14 cellular contexts compared by ENCODE assay signal in the genomic region with DNA sequence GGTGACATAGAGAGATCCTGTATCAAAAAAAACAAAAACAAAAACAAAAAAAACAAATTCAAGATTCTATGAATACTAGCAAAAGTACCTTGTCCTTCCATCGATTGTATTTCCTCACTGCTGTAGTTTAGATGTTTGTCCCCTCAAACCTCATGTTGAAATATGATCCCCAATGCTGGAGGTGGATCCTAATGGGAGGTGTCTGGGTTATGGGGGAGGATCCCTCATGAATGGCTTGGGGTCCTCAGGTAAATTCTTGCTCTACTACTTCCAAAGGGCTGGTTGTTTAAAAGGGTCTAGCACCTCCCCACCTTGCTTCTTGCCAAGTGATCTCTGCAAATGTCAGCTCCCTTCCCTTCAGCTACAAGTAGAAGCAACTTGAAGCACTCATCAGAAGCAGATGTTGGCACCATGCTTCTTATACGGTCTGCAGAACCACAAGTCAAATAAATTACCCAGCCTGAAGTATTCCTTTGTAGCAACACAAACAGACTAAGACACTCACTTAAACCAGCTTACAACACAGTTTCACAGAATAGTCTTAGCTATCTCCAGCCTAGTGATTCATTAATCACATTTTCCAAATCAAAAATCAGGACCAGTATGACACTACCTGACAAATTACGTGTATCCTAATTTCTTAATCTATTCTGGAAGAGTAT. TPM values are rescaled to one million over a fixed set of nuclear protein-coding genes. Genes with fewer than 3 reads are reported as not detected.
A peak's percentile ranks its signal among the peaks of the same experiment; 100 is the strongest.
DNase-seq lines count a peak whose midpoint lies in the region; ATAC-seq and TF ChIP-seq lines count a peak whose summit lies in the region.
"Had no signal": no experiment of that assay in that cellular context is flagged by ENCODE, and none has a peak within 500 bp of the region (broad histone marks: within the 10 kb centered on the region; RNA-seq: fewer than 3 reads in every experiment).

No MANE protein-coding gene starts in this region.

- no peak overlapping the region for H3K9ac ChIP-seq in SK-N-MC (ENCODE audit: insufficient read length)

- 50 to 63% methylated on average over 3 of the region's 3 CpGs for WGBS in esophagus squamous epithelium, 2 donors

- peaks cover 74 to 87% (median 85%) of the 10 kb centered on the region in 3 donors for H3K4me1 Mint-ChIP-seq in CD8-positive, alpha-beta memory T cell
- peaks cover 10% of the 10 kb centered on the region for H3K4me1 Mint-ChIP-seq in glutamatergic neuron (ENCODE audit: low read depth, unreplicated experiment)

- CTCF ChIA-PET in CD8-positive, alpha-beta memory T cell (lab: Charles Lee): no interaction called here

- intact Hi-C loops in esophagus squamous epithelium (cut with DNase I): no loop called here

- no peak overlapping the region for H3K27ac ChIP-seq in CD8-positive, alpha-beta memory T cell (ENCODE audit: low read depth, low read length)
- H3K27ac ChIP-seq in SK-N-MC: peak overlapping the region; percentile 78; the same call in 1 of the 2 replicates
- H3K27ac ChIP-seq in esophagus squamous epithelium: no peak overlapping the region
- H3K27ac ChIP-seq: colonic mucosa, hepatocyte had no signal

- H3K9me3 ChIP-seq in CD8-positive, alpha-beta memory T cell (ENCODE audit: low read length): no peaks in the 10 kb centered on the region
- no peaks in the 10 kb centered on the region for H3K9me3 ChIP-seq in SK-N-MC (ENCODE audit: low read depth, low read length)
- no peaks in the 10 kb centered on the region for H3K9me3 ChIP-seq in esophagus squamous epithelium
- H3K9me3 ChIP-seq: colonic mucosa, mucosa of descending colon had no signal

- no peak overlapping the region for H3K4me3 ChIP-seq in CD8-positive, alpha-beta memory T cell (ENCODE audit: low read length)
- H3K4me3 ChIP-seq in SK-N-MC (peak overlapping the region; percentile 33; the same call in 1 of the 2 replicates), esophagus squamous epithelium (no peak overlapping the region)
- H3K4me3 ChIP-seq: colonic mucosa, hepatocyte, mucosa of descending colon had no signal

- TF ChIP-seq POLR2A in esophagus squamous epithelium (IDR thresholded peaks at IDR 0.05): no peak

- POLR2A ChIA-PET in CD8-positive, alpha-beta memory T cell (lab: Charles Lee): no interaction called here

- peaks cover 53% of the 10 kb centered on the region for H3K4me1 ChIP-seq in CD8-positive, alpha-beta memory T cell (ENCODE audit: insufficient read depth, low read length)
- H3K4me1 ChIP-seq in esophagus squamous epithelium: peaks cover 0 to 52% (median 6%) of the 10 kb centered on the region in 3 donors
- H3K4me1 ChIP-seq: colonic mucosa had no signal

- DNase-seq in AG20443 (ENCODE audit: low spot score) (peak; percentile 12), SK-N-MC (ENCODE audit: low read depth, low spot score) (peak; percentile 51), glutamatergic neuron (no peak), esophagus squamous epithelium (lab: John Stamatoyannopoulos, UW) (no peak), NCI-H2227 (lab: John Stamatoyannopoulos, UW; ENCODE audit: unreplicated experiment) (no peak)
- no peak for DNase-seq in CD8-positive, alpha-beta memory T cell
- DNase-seq: colonic mucosa; mucosa of descending colon; stimulated activated CD8-positive, alpha-beta memory T cell treated with anti-CD3 and anti-CD28 coated beads, Interleukin-4, amount 100 ng/mL, for 48 hours; T-helper 1 cell had no signal

- TF ChIP-seq CTCF in glutamatergic neuron (IDR thresholded peaks at IDR 0.05; ENCODE audit: partially characterized antibody, unreplicated experiment) (no peak), esophagus squamous epithelium (IDR thresholded peaks at IDR 0.05) (no peak)

- peak overlapping the region in 4 of 8 donors; percentile 48 to 78 (median 70) for H3K27ac Mint-ChIP-seq in CD8-positive, alpha-beta memory T cell
- peak overlapping the region; percentile 17 for H3K27ac Mint-ChIP-seq in glutamatergic neuron (ENCODE audit: unreplicated experiment)

- ATAC-seq in HG03521 (IDR thresholded peaks at IDR 0.05; ENCODE audit: unreplicated experiment): no peak
- ATAC-seq in GM18867 (IDR thresholded peaks at IDR 0.05; ENCODE audit: unreplicated experiment): no peak
- ATAC-seq: HCT116 had no signal

- peaks cover 0 to 24% (median 5%) of the 10 kb centered on the region in 3 donors for H3K36me3 Mint-ChIP-seq in CD8-positive, alpha-beta memory T cell
- H3K36me3 Mint-ChIP-seq in glutamatergic neuron (ENCODE audit: unreplicated experiment): no peaks in the 10 kb centered on the region

- no peaks in the 10 kb centered on the region for H3K27me3 ChIP-seq in CD8-positive, alpha-beta memory T cell (ENCODE audit: insufficient read depth, low read length, poor library complexity, severe bottlenecking)
- H3K27me3 ChIP-seq in esophagus squamous epithelium: no peaks in the 10 kb centered on the region
- H3K27me3 ChIP-seq: colonic mucosa, hepatocyte had no signal

- H3K36me3 ChIP-seq in CD8-positive, alpha-beta memory T cell (ENCODE audit: insufficient read depth, low read length): no peaks in the 10 kb centered on the region
- H3K36me3 ChIP-seq in SK-N-MC (ENCODE audit: insufficient read depth, low read length) (no peaks in the 10 kb centered on the region), esophagus squamous epithelium (no peaks in the 10 kb centered on the region)
- H3K36me3 ChIP-seq: colonic mucosa had no signal

- H3K9me3 Mint-ChIP-seq in CD8-positive, alpha-beta memory T cell: no peaks in the 10 kb centered on the region
- peaks cover 3% of the 10 kb centered on the region for H3K9me3 Mint-ChIP-seq in glutamatergic neuron (ENCODE audit: unreplicated experiment)

- H3K4me3 Mint-ChIP-seq in CD8-positive, alpha-beta memory T cell: peak overlapping the region in 4 of 7 donors; percentile 24 to 62 (median 58)
- H3K4me3 Mint-ChIP-seq in glutamatergic neuron (ENCODE audit: unreplicated experiment): no peak overlapping the region

- no peaks in the 10 kb centered on the region for H3K27me3 Mint-ChIP-seq in CD8-positive, alpha-beta memory T cell
- H3K27me3 Mint-ChIP-seq in glutamatergic neuron (ENCODE audit: unreplicated experiment): no peaks in the 10 kb centered on the region

RNA-seq across cellular contexts. Expression of a gene that starts 20.7 kb away (rescaled TPM):
- total RNA-seq in CD8-positive, alpha-beta memory T cell: 10 to 100 TPM; 35.9 to 37.1 TPM
- polyA plus RNA-seq in CD8-positive, alpha-beta memory T cell: 79.7 TPM
- total RNA-seq in glutamatergic neuron (ENCODE audit: unreplicated experiment) (37.3 TPM), esophagus squamous epithelium (10 to 100 TPM; 51.4 to 67.1 (median 63.3) TPM)

Comparison
In these comparisons a context has a peak if more than half of its experiments do, and no peak if none do; other contexts are left out.
1. DNase-seq: peak in AG20443 (single experiment) and SK-N-MC (single experiment); none in CD8-positive, alpha-beta memory T cell (0 of 5), glutamatergic neuron (single experiment), esophagus squamous epithelium (single experiment) and NCI-H2227 (single experiment).